9 cellular contexts compared by ENCODE assay signal in the genomic region with DNA sequence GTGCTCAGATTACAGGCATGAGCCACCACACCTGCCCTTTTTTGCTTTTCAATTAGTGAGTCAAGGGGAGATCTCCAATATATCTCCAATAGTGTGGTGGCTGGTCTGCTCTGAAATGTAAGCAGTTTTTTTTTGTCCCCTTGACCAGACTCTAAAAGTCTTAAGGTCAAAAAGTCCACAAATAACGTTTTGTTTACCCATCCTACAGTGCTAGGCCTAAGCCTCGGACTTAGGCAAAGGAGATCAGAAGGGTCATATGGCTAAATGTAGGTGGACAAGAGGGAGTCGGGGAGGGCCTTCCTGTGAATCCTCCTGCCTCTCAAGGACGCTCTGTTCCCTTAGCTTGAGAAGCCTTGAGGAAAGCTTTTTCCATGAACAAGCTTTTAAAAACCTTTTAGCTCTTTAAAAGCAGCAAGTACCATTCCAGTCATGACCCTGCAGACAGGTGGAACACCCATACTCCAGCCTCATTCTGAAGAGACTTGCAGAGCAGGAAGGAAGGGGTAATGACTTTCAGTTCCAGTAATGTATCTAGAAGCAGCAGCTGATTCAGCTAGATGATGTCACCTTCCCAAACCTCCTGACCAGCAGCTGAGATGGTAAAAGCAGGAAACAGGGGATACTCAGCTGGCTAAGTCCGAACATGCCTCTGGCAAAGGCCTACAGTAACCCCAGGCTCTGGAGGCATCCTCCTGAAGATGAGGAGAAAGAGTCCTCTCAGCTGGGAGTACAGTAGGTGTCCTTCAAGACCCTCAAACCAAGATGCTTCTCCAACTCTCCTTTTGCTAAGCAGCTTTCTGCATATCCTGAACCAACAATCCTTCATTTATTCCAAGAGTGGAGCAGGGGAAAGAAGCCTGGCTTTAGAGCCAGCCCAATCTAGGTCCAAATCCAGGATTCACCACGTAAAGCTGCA. TPM values are rescaled to one million over a fixed set of nuclear protein-coding genes. Genes with fewer than 3 reads are reported as not detected.
DNase-seq lines count a peak whose midpoint lies in the region; ATAC-seq, FAIRE-seq and TF ChIP-seq lines count a peak whose summit lies in the region.
"Had no signal": no experiment of that assay in that cellular context is flagged by ENCODE, and none has a peak within 500 bp of the region (broad histone marks: within the 10 kb centered on the region; RNA-seq: fewer than 3 reads in every experiment).

No MANE protein-coding gene starts in this region.

- peak overlapping the region; percentile 66 for H3K4me3 Mint-ChIP-seq in activated naive CD8-positive, alpha-beta T cell treated with anti-CD3 and anti-CD28 coated beads, Interleukin-2, amount 10 ng/mL, durations not matched to agents 7 days and 5 days

- peak; percentile 63 to 87 for DNase-seq in A549 (ENCODE audit: low read depth in 1 of 2, low spot score in 1 of 2)
- DNase-seq in GM12865 (ENCODE audit: low read depth), result peak; percentile 81
- DNase-seq in NCI-H1417 (lab: John Stamatoyannopoulos, UW), result peak; percentile 48 to 80 (median 72)
- no peak for DNase-seq in activated naive CD8-positive, alpha-beta T cell treated with anti-CD3 and anti-CD28 coated beads, Interleukin-2, amount 10 ng/mL, durations not matched to agents 7 days and 5 days
- peak in 1 of 2 donors; percentile 88 for DNase-seq in cardiac muscle cell (ENCODE audit: low read depth in 1 of 2, low spot score in 1 of 2)
- DNase-seq in putamen (ENCODE audit: low spot score), result peak; percentile 57
- DNase-seq in T1000 (lab: John Stamatoyannopoulos, UW), result no peak

- ATAC-seq in A549 (peak; percentile 59 to 74), HG02642 (IDR thresholded peaks at IDR 0.05; ENCODE audit: poor library complexity, unreplicated experiment) (peak; percentile 94)
- ATAC-seq in activated naive CD8-positive, alpha-beta T cell treated with anti-CD3 and anti-CD28 coated beads, Interleukin-2, amount 10 ng/mL, durations not matched to agents 7 days and 5 days (ENCODE audit: low read depth), result peak; percentile 85

- H3K9me3 ChIP-seq in A549, result no peaks in the 10 kb centered on the region
- no peaks in the 10 kb centered on the region for H3K9me3 ChIP-seq in cardiac muscle cell (ENCODE audit: low read depth)

- no peak for FAIRE-seq in A549 (lab: Jason Lieb, UNC)

- no peaks in the 10 kb centered on the region for H3K9me3 Mint-ChIP-seq in activated naive CD8-positive, alpha-beta T cell treated with anti-CD3 and anti-CD28 coated beads, Interleukin-2, amount 10 ng/mL, durations not matched to agents 7 days and 5 days

- H3K4me3 ChIP-seq in A549, result no peak overlapping the region
- no peak overlapping the region for H3K4me3 ChIP-seq in GM12865 (ENCODE audit: low read depth, low read length)
- H3K4me3 ChIP-seq in cardiac muscle cell, result no peak overlapping the region

- TF ChIP-seq RAD21 in A549 (conservative IDR thresholded peaks at IDR 0.05 in 1 of 2, IDR thresholded peaks at IDR 0.05 in 1 of 2), result no peak

- H3K4me1 ChIP-seq in A549 (peaks cover 100% of the 10 kb centered on the region), cardiac muscle cell (ENCODE audit: low read depth) (peaks cover 4% of the 10 kb centered on the region)

- TF ChIP-seq EP300 in A549 (IDR thresholded peaks at IDR 0.05), result peak; percentile 39 to 58; a peak in 2 of 5 replicates

- H3K27ac Mint-ChIP-seq in activated naive CD8-positive, alpha-beta T cell treated with anti-CD3 and anti-CD28 coated beads, Interleukin-2, amount 10 ng/mL, durations not matched to agents 7 days and 5 days, result peak overlapping the region; percentile 85

- H3K36me3 Mint-ChIP-seq in activated naive CD8-positive, alpha-beta T cell treated with anti-CD3 and anti-CD28 coated beads, Interleukin-2, amount 10 ng/mL, durations not matched to agents 7 days and 5 days, result peaks cover 30% of the 10 kb centered on the region

- no peak for TF ChIP-seq POLR2A in A549 (IDR thresholded peaks at IDR 0.05; ENCODE audit: low read length)

- WGBS in A549 (ENCODE audit: missing lambda C conversion rate), result 36% methylated on average over 6 of the region's 6 CpGs

- TF ChIP-seq CTCF in A549 (IDR thresholded peaks at IDR 0.05) (no peak), GM12865 (IDR thresholded peaks at IDR 0.05; ENCODE audit: insufficient read depth, low read depth, low read length, missing control alignments) (no peak), cardiac muscle cell (IDR thresholded peaks at IDR 0.05; ENCODE audit: low read depth, low read length) (no peak)

- H3K4me1 Mint-ChIP-seq in activated naive CD8-positive, alpha-beta T cell treated with anti-CD3 and anti-CD28 coated beads, Interleukin-2, amount 10 ng/mL, durations not matched to agents 7 days and 5 days, result peaks cover 57% of the 10 kb centered on the region

- CTCF ChIA-PET in A549 (lab: Yijun Ruan, JAX), result interaction anchor here (1.0 to 13.2 kb wide), 11 partner anchors 8 to 130 kb away, joined by 3 to 159 read pairs (median 8); partner anchors contain the start of gene BCL2L1

- H3K27me3 Mint-ChIP-seq in activated naive CD8-positive, alpha-beta T cell treated with anti-CD3 and anti-CD28 coated beads, Interleukin-2, amount 10 ng/mL, durations not matched to agents 7 days and 5 days, result no peaks in the 10 kb centered on the region

- peak overlapping the region; percentile 89 to 95 for H3K27ac ChIP-seq in A549
- peak overlapping the region; percentile 21 for H3K27ac ChIP-seq in cardiac muscle cell
- H3K27ac ChIP-seq: HL-60 had no signal

- no peaks in the 10 kb centered on the region for H3K36me3 ChIP-seq in cardiac muscle cell

- peak overlapping the region; percentile 52 for H3K4me2 ChIP-seq in A549

- POLR2A ChIA-PET in A549 (lab: Yijun Ruan, JAX), result interaction anchor here (1.0 to 3.4 kb wide), 6 partner anchors 12 to 24 kb away, joined by 3 to 11 read pairs (median 6); partner anchors contain the start of gene BCL2L1
- POLR2A ChIA-PET in activated naive CD8-positive, alpha-beta T cell treated with anti-CD3 and anti-CD28 coated beads, Interleukin-2, amount 10 ng/mL, durations not matched to agents 7 days and 5 days (lab: Charles Lee), result interaction anchor here (0.8 to 3.3 kb wide), 11 partner anchors 11 to 37 kb away, joined by 3 to 12 read pairs (median 6); no protein-coding TSS in a partner anchor

- H3K27me3 ChIP-seq in cardiac muscle cell, result no peaks in the 10 kb centered on the region

TF ChIP-seq in A549, 52 proteins besides CTCF, POLR2A, EP300 and RAD21 (continues in another document):
- TF ChIP-seq RCOR1 (IDR thresholded peaks at IDR 0.05; ENCODE audit: low read depth, low read length), result no peak
- TF ChIP-seq ZC3H11A (IDR thresholded peaks at IDR 0.05), result no peak
- TF ChIP-seq RFX5 (IDR thresholded peaks at IDR 0.05), result no peak
- 0 out of 2 replicates have a peak, but pooled peaks have one; percentile 2 for TF ChIP-seq ZSCAN20 (CRISPR knock-in tag; IDR thresholded peaks at IDR 0.05)
- no peak for TF ChIP-seq FOSL2 (IDR thresholded peaks at IDR 0.05)
- TF ChIP-seq FOSL2 (CRISPR knock-in tag; IDR thresholded peaks at IDR 0.05), result peak; percentile 25; the same call in 1 of the 2 replicates
- TF ChIP-seq CBX8 (IDR thresholded peaks at IDR 0.05), result no peak
- TF ChIP-seq, protein P1, sequence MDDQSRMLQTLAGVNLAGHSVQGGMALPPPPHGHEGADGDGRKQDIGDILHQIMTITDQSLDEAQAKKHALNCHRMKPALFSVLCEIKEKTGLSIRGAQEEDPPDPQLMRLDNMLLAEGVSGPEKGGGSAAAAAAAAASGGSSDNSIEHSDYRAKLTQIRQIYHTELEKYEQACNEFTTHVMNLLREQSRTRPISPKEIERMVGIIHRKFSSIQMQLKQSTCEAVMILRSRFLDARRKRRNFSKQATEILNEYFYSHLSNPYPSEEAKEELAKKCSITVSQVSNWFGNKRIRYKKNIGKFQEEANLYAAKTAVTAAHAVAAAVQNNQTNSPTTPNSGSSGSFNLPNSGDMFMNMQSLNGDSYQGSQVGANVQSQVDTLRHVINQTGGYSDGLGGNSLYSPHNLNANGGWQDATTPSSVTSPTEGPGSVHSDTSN (IDR thresholded peaks at IDR 0.05), result peak; percentile 67; the same call in 1 of the 2 replicates
- TF ChIP-seq CEBPB (IDR thresholded peaks at IDR 0.05), result peak in 1 of 2 experiments; percentile 21; a peak in 1 of 4 replicates
- TF ChIP-seq NPAS2 (CRISPR knock-in tag; IDR thresholded peaks at IDR 0.05; ENCODE audit: borderline replicate concordance), result no peak
- TF ChIP-seq PHF8 (IDR thresholded peaks at IDR 0.05; ENCODE audit: borderline replicate concordance, low read depth), result no peak
- no peak for TF ChIP-seq BCL3 (IDR thresholded peaks at IDR 0.05)
- peak in 1 of 2 experiments; percentile 34; a peak in 1 of 5 replicates for TF ChIP-seq JUN (IDR thresholded peaks at IDR 0.05)

RNA-seq across cellular contexts. Expression of gene BCL2L1, which starts 23.6 kb away (rescaled TPM):
- 159 and 178 TPM in 2 replicates for polyA plus RNA-seq in A549 (2011; rRNA removed)
- 100 and 118 TPM in 2 replicates for polyA plus RNA-seq in A549 (2012; cell fraction: cytosol; rRNA removed)
- 93.5 and 108 TPM in 2 replicates for polyA plus RNA-seq in A549 (2012; cell fraction: nucleus; rRNA removed)
- 143 to 157 TPM (median 154 TPM) in 3 replicates for polyA plus RNA-seq in A549 (2017; fragmentation: RNase III; extraction: RNeasy Plus Mini Kit Qiagen cat#74134 plus additional on column Dnase treatment)
- polyA minus RNA-seq in A549 (2011; rRNA and poly(A)+ RNA removed), result 116 and 122 TPM in 2 replicates
- 10 to 100 TPM; 61.7 to 64.5 TPM for total RNA-seq in activated naive CD8-positive, alpha-beta T cell treated with anti-CD3 and anti-CD28 coated beads, Interleukin-2, amount 10 ng/mL, durations not matched to agents 7 days and 5 days
- total RNA-seq in cardiac muscle cell, result 74.6 and 81.2 TPM in 2 replicates
- 37.8 and 40.5 TPM in 2 replicates for polyA plus RNA-seq in cardiac muscle cell

RNA-seq across cellular contexts. Expression of gene TPX2, which starts 40.0 kb away (rescaled TPM):
- polyA plus RNA-seq in A549 (2011; rRNA removed) (79.4 and 92.9 TPM in 2 replicates), A549 (2017; fragmentation: RNase III; extraction: RNeasy Plus Mini Kit Qiagen cat#74134 plus additional on column Dnase treatment) (84.9 to 106 TPM (median 92.9 TPM) in 3 replicates), cardiac muscle cell (12.3 and 91.0 TPM in 2 replicates)
- polyA plus RNA-seq in A549 (2012; cell fraction: cytosol; rRNA removed), result 33.0 and 33.5 TPM in 2 replicates
- polyA plus RNA-seq in A549 (2012; cell fraction: nucleus; rRNA removed), result 30.7 and 46.3 TPM in 2 replicates
- 39.4 and 42.7 TPM in 2 replicates for polyA minus RNA-seq in A549 (2011; rRNA and poly(A)+ RNA removed)
- total RNA-seq in activated naive CD8-positive, alpha-beta T cell treated with anti-CD3 and anti-CD28 coated beads, Interleukin-2, amount 10 ng/mL, durations not matched to agents 7 days and 5 days, result 100 to 1,000 TPM; 111 to 114 TPM
- total RNA-seq in cardiac muscle cell, result 15.2 and 120 TPM in 2 replicates

Comparison
In these comparisons a context has a peak if more than half of its experiments do, and no peak if none do; other contexts are left out.
1. DNase-seq: peak in A549 (2 of 2), GM12865 (single experiment), NCI-H1417 (3 of 3) and putamen (single experiment); none in activated naive CD8-positive, alpha-beta T cell treated with anti-CD3 and anti-CD28 coated beads, Interleukin-2, amount 10 ng/mL, durations not matched to agents 7 days and 5 days (single experiment) and T1000 (single experiment).
2. Peak in every context shown above with its lines, with median percentiles within 50 percentile points of each other: ATAC-seq.